ENCODE assay signal across 1 cellular context in genomic region chr20:43846516-43846905, GRCh38.
TF ChIP-seq lines count a peak whose summit lies in the region.

No MANE protein-coding gene starts in this region.

TF ChIP-seq in H1, 55 proteins besides CTCF, POLR2A, EP300 and RAD21 (continued from another document):
- TF ChIP-seq CTBP2 (IDR thresholded peaks at IDR 0.05; ENCODE audit: borderline replicate concordance, insufficient read depth, insufficient read length, low read length) (no peak), NRF1 (IDR thresholded peaks at IDR 0.05; ENCODE audit: low read depth, low read length) (no peak), GABPA (IDR thresholded peaks at IDR 0.05; ENCODE audit: borderline replicate concordance, insufficient read depth, low read length) (no peak), CBX8 (IDR thresholded peaks at IDR 0.05; ENCODE audit: borderline replicate concordance, low read depth, low read length) (no peak), YY1 (IDR thresholded peaks at IDR 0.05; ENCODE audit: low read depth, low read length) (no peak), JUN (IDR thresholded peaks at IDR 0.05; ENCODE audit: low read depth, low read length) (no peak), KDM4A (IDR thresholded peaks at IDR 0.05; ENCODE audit: low read depth, low read length, severe bottlenecking) (no peak), PHF8 (conservative IDR thresholded peaks at IDR 0.05; ENCODE audit: low read depth, low read length) (no peak), CREB1 (IDR thresholded peaks at IDR 0.05) (no peak), SIN3A (conservative IDR thresholded peaks at IDR 0.05 in 1 of 2, IDR thresholded peaks at IDR 0.05 in 1 of 2; ENCODE audit: low read depth in 1 of 2, low read length in 2 of 2) (no peak), E2F6 (IDR thresholded peaks at IDR 0.05) (no peak), RXRA (IDR thresholded peaks at IDR 0.05; ENCODE audit: insufficient read depth, low read depth, low read length) (no peak), MAFK (IDR thresholded peaks at IDR 0.05; ENCODE audit: low read depth, low read length) (no peak)
